Comparison of ENCODE assay signal across 11 cellular contexts in genomic region chr20:19992996-19993908, GRCh38. TPM values are rescaled to one million over a fixed set of nuclear protein-coding genes. Genes with fewer than 3 reads are reported as not detected.
DNase-seq lines count a peak whose midpoint lies in the region; ATAC-seq, FAIRE-seq and TF ChIP-seq lines count a peak whose summit lies in the region.
"Had no signal": no experiment of that assay in that cellular context is flagged by ENCODE, and none has a peak within 500 bp of the region (broad histone marks: within the 10 kb centered on the region; RNA-seq: fewer than 3 reads in every experiment).

No MANE protein-coding gene starts in this region.

- TF ChIP-seq POLR2A in A549 (IDR thresholded peaks at IDR 0.05; ENCODE audit: low read length): no peak

- H3K4me3 ChIP-seq in A549: peak overlapping the region; percentile 24
- no peak overlapping the region for H3K4me3 ChIP-seq in mucosa of rectum (ENCODE audit: low read length in 2 of 2)

- peaks cover 52% of the 10 kb centered on the region for H3K4me1 ChIP-seq in A549
- H3K4me1 ChIP-seq in mucosa of rectum (ENCODE audit: control insufficient read depth in 2 of 2, insufficient read depth in 2 of 2, low read length in 2 of 2): peaks cover 6 to 9% of the 10 kb centered on the region in 2 donors

- no peaks in the 10 kb centered on the region for H3K9me3 ChIP-seq in A549
- H3K9me3 ChIP-seq in mucosa of rectum (ENCODE audit: control insufficient read depth in 2 of 2, low read length in 2 of 2): no peaks in the 10 kb centered on the region

- no peaks in the 10 kb centered on the region for H3K27me3 ChIP-seq in mucosa of rectum (ENCODE audit: control insufficient read depth in 2 of 2, insufficient read depth in 2 of 2, low read length in 2 of 2)

- TF ChIP-seq EP300 in A549 (IDR thresholded peaks at IDR 0.05): peak; percentile 46 to 68; a peak in 2 of 5 replicates

- no peak for TF ChIP-seq CTCF in A549 (IDR thresholded peaks at IDR 0.05)

- FAIRE-seq in A549 (lab: Jason Lieb, UNC): peak; percentile 99
- FAIRE-seq: colon had no signal

- ATAC-seq in A549: peak; percentile 85 to 90
- no peak for ATAC-seq in GM19035 (IDR thresholded peaks at IDR 0.05; ENCODE audit: unreplicated experiment)

- TF ChIP-seq RAD21 in A549 (conservative IDR thresholded peaks at IDR 0.05 in 1 of 2, IDR thresholded peaks at IDR 0.05 in 1 of 2): peak in 1 of 2 experiments; percentile 16; a peak in 3 of 5 replicates

- peak overlapping the region; percentile 90 to 93 for H3K27ac ChIP-seq in A549
- peak overlapping the region; percentile 32 to 42 for H3K27ac ChIP-seq in mucosa of rectum (ENCODE audit: low read depth in 2 of 2, low read length in 2 of 2)

- H3K4me2 ChIP-seq in A549: peak overlapping the region; percentile 88

- H3K36me3 ChIP-seq in mucosa of rectum (ENCODE audit: control insufficient read depth in 2 of 2, insufficient read depth in 2 of 2, low read length in 2 of 2): peaks cover 32 to 42% of the 10 kb centered on the region in 2 donors

- CTCF ChIA-PET in A549 (lab: Yijun Ruan, JAX): interaction anchor here (0.6 to 8.1 kb wide), 25 partner anchors 7 to 305 kb away, joined by 3 to 80 read pairs (median 7); partner anchors contain the start of gene NAA20

- intact Hi-C loops in posterior vena cava (cut with DNase I): loop anchor here in 1 of 2 donors (2.0 to 10.0 kb wide), 2 partner anchors 18 to 298 kb away; no protein-coding TSS in a partner anchor

- WGBS in A549 (ENCODE audit: missing lambda C conversion rate): 6% methylated on average over 14 of the region's 14 CpGs

- no peak overlapping the region for H3K9ac ChIP-seq in mucosa of rectum (ENCODE audit: low read depth in 1 of 2, low read length in 2 of 2)

- POLR2A ChIA-PET in A549 (lab: Yijun Ruan, JAX): interaction anchor here (0.7 to 3.3 kb wide), 9 partner anchors 10 to 210 kb away, joined by 3 to 60 read pairs (median 4); partner anchors contain the start of gene NAA20

- peak; percentile 76 to 89 for DNase-seq in A549 (ENCODE audit: low read depth in 1 of 2, low spot score in 1 of 2)
- DNase-seq in NCI-H2227 treated with DMSO at 0.1 percent for 48 hours (lab: John Stamatoyannopoulos, UW): peak; percentile 21
- DNase-seq in epidermal melanocyte (ENCODE audit: insufficient read length, low spot score): peak; percentile 40
- no peak for DNase-seq in ureter (ENCODE audit: low spot score)
- no peak for DNase-seq in activated T-cell treated with anti-CD3 and anti-CD28 coated beads, Interleukin-2, amount 50 U/mL, for 1 hour
- DNase-seq in posterior vena cava (ENCODE audit: low spot score): no peak
- DNase-seq: CD4-positive, CD25-positive, alpha-beta regulatory T cell; KBM-7 had no signal

TF ChIP-seq in A549, 52 proteins besides CTCF, POLR2A, EP300 and RAD21:
- peak; percentile 58; the same call in 1 of the 2 replicates for TF ChIP-seq E2F6 (IDR thresholded peaks at IDR 0.05; ENCODE audit: borderline replicate concordance, low read depth)
- peak; percentile 93 for TF ChIP-seq USF2 (IDR thresholded peaks at IDR 0.05)
- TF ChIP-seq FOSL2 (IDR thresholded peaks at IDR 0.05): peak; percentile 71
- TF ChIP-seq FOSL2 (CRISPR knock-in tag; IDR thresholded peaks at IDR 0.05): peak; percentile 87
- TF ChIP-seq SMC3 (IDR thresholded peaks at IDR 0.05): peak; percentile 30; the same call in 2 of the 3 replicates
- TF ChIP-seq JUNB (IDR thresholded peaks at IDR 0.05): peak; percentile 86
- peak; percentile 78 to 80; a peak in 3 of 5 replicates for TF ChIP-seq JUN (IDR thresholded peaks at IDR 0.05)
- TF ChIP-seq ZSCAN20 (CRISPR knock-in tag; IDR thresholded peaks at IDR 0.05): no peak
- peak; percentile 98 for TF ChIP-seq MAFK (IDR thresholded peaks at IDR 0.05; ENCODE audit: partially characterized antibody)
- peak; percentile 82 for TF ChIP-seq MAX (IDR thresholded peaks at IDR 0.05)
- TF ChIP-seq PBX3 (IDR thresholded peaks at IDR 0.05): no peak
- TF ChIP-seq ZC3H11A (IDR thresholded peaks at IDR 0.05): no peak
- 0 out of 2 replicates have a peak, but pooled peaks have one; percentile 26 for TF ChIP-seq TP53 (CRISPR knock-in tag; IDR thresholded peaks at IDR 0.05)
- peak; percentile 71; the same call in 1 of the 2 replicates for TF ChIP-seq GATA3 (IDR thresholded peaks at IDR 0.05; ENCODE audit: borderline replicate concordance)

RNA-seq across cellular contexts. Expression of gene NAA20, which starts 23.9 kb away (rescaled TPM):
- 154 and 219 TPM in 2 replicates for polyA plus RNA-seq in A549 (2011; rRNA removed)
- 110 and 115 TPM in 2 replicates for polyA plus RNA-seq in A549 (2012; cell fraction: cytosol; rRNA removed)
- polyA plus RNA-seq in A549 (2012; cell fraction: nucleus; rRNA removed): 44.7 and 53.1 TPM in 2 replicates
- 174 to 202 TPM (median 175 TPM) in 3 replicates for polyA plus RNA-seq in A549 (2017; fragmentation: RNase III; extraction: RNeasy Plus Mini Kit Qiagen cat#74134 plus additional on column Dnase treatment)
- 38.3 and 41.6 TPM in 2 replicates for polyA minus RNA-seq in A549 (2011; rRNA and poly(A)+ RNA removed)
- 63.4 TPM for total RNA-seq in ureter
- total RNA-seq in posterior vena cava: 10 to 100 TPM; 45.3 to 48.4 TPM

RNA-seq across cellular contexts. Expression of gene CRNKL1, which starts 59.0 kb away (rescaled TPM):
- polyA plus RNA-seq in A549 (2011; rRNA removed) (23.6 and 32.1 TPM in 2 replicates), A549 (2017; fragmentation: RNase III; extraction: RNeasy Plus Mini Kit Qiagen cat#74134 plus additional on column Dnase treatment) (19.1 to 20.5 TPM (median 19.4 TPM) in 3 replicates)
- polyA plus RNA-seq in A549 (2012; cell fraction: cytosol; rRNA removed): 6.2 and 7.0 TPM in 2 replicates
- polyA plus RNA-seq in A549 (2012; cell fraction: nucleus; rRNA removed): 4.9 and 6.4 TPM in 2 replicates
- polyA minus RNA-seq in A549 (2011; rRNA and poly(A)+ RNA removed): 15.8 and 16.4 TPM in 2 replicates
- total RNA-seq in ureter (18.7 TPM), posterior vena cava (10 to 100 TPM; 14.7 to 15.7 TPM)

RNA-seq across cellular contexts. Expression of gene CFAP61, which starts 59.1 kb away (rescaled TPM):
- 0.70 and 0.86 TPM in 2 replicates for polyA plus RNA-seq in A549 (2011; rRNA removed)
- 0.30 and 0.34 TPM in 2 replicates for polyA plus RNA-seq in A549 (2012; cell fraction: cytosol; rRNA removed)
- 0.46 and 0.94 TPM in 2 replicates for polyA plus RNA-seq in A549 (2012; cell fraction: nucleus; rRNA removed)
- 0.39 to 0.49 TPM (median 0.46 TPM) in 3 replicates for polyA plus RNA-seq in A549 (2017; fragmentation: RNase III; extraction: RNeasy Plus Mini Kit Qiagen cat#74134 plus additional on column Dnase treatment)
- 1.4 and 2.9 TPM in 2 replicates for polyA minus RNA-seq in A549 (2011; rRNA and poly(A)+ RNA removed)
- total RNA-seq in ureter: 0.39 TPM
- total RNA-seq in posterior vena cava: 1 to 10 TPM in 1 of 2 donors, not detected in 1; 1.2 TPM
- total RNA-seq: CD4-positive, CD25-positive, alpha-beta regulatory T cell had no signal
- polyA plus RNA-seq: CD4-positive, CD25-positive, alpha-beta regulatory T cell had no signal

Comparison
In these comparisons a context has a peak if more than half of its experiments do, and no peak if none do; other contexts are left out.
1. DNase-seq: peak in A549 (2 of 2), NCI-H2227 treated with DMSO at 0.1 percent for 48 hours (single experiment) and epidermal melanocyte (single experiment); none in ureter (single experiment), activated T-cell treated with anti-CD3 and anti-CD28 coated beads, Interleukin-2, amount 50 U/mL, for 1 hour (single experiment) and posterior vena cava (single experiment).